ENCODE assay signal across 32 cellular contexts in genomic region chr10:88515235-88515634, GRCh38.
"Had no signal": no experiment of that assay in that cellular context is flagged by ENCODE, and none has a peak within 500 bp of the region (broad histone marks: within the 10 kb centered on the region; RNA-seq: fewer than 3 reads in every experiment).

No MANE protein-coding gene starts in this region.

- H3K4me1 ChIP-seq: ascending aorta, body of pancreas, breast epithelium, SJSA1 had no signal

- DNase-seq: activated CD4-positive, alpha-beta memory T cell treated with anti-CD3 and anti-CD28 coated beads for 36 hours; activated CD4-positive, alpha-beta T cell treated with anti-CD3 and anti-CD28 coated beads for 4 hours; activated CD4-positive, alpha-beta T cell treated with anti-CD3 and anti-CD28 coated beads, Interleukin-2, amount 50 U/mL, for 1 hour; activated CD8-positive, alpha-beta memory T cell treated with anti-CD3 and anti-CD28 coated beads, Interleukin-2, amount 50 U/mL, for 4 hours; activated gamma-delta T cell treated with Interleukin-2 at 50 U/mL for 16 hours; activated naive CD4-positive, alpha-beta T cell treated with anti-CD3 and anti-CD28 coated beads for 36 hours; activated naive CD8-positive, alpha-beta T cell treated with anti-CD3 and anti-CD28 coated beads, Interleukin-2, amount 50 U/mL, for 24 hours; activated T-cell treated with anti-CD3 and anti-CD28 coated beads for 4 hours; activated T-cell treated with anti-CD3 and anti-CD28 coated beads, Interleukin-2, amount 50 U/mL, for 4 hours; amygdala; body of pancreas; Karpas-422; NCI-H1105; NCI-H1417 treated with DMSO at 0.1 percent for 48 hours; NCI-H187 treated with DMSO at 0.1 percent for 48 hours; NCI-H2081; NCI-H2171 treated with DMSO at 0.1 percent for 48 hours; NCI-H226; NCI-H446 treated with DMSO at 0.1 percent for 48 hours; NCI-H524; SHP77; SK-N-SH had no signal

- H3K9me3 ChIP-seq: ascending aorta, body of pancreas, breast epithelium, SJSA1, SK-N-SH had no signal

- H3K27ac Mint-ChIP-seq: activated CD4-positive, alpha-beta memory T cell treated with anti-CD3 and anti-CD28 coated beads for 36 hours; activated naive CD4-positive, alpha-beta T cell treated with anti-CD3 and anti-CD28 coated beads for 36 hours; activated naive CD4-positive, alpha-beta T cell treated with anti-CD3 and anti-CD28 coated beads, Interleukin-2, amount 50 U/mL, for 72 hours; activated naive CD8-positive, alpha-beta T cell treated with anti-CD3 and anti-CD28 coated beads, Interleukin-2, amount 50 U/mL, for 24 hours; activated T-helper 1 cell treated with anti-CD3 and anti-CD28 coated beads, Interleukin-12 subunit alpha, Interleukin-12 subunit beta, Interleukin-2, Interleukin-4 antibody, amounts not matched to agents 30 ng/mL and 10 ng/mL and 1 ng/mL, durations not matched to agents 14 hours and 24 hours and 36 hours; T-helper 1 cell treated with Interleukin-12 subunit alpha and Interleukin-12 subunit beta and Interleukin-4 antibody, amounts not matched to agents 30 μg/mL and 1 μg/mL, for 36 hours; T-helper 2 cell treated with Interferon-gamma antibody and Interleukin-4, amounts not matched to agents 5 μg/mL and 100 μg/mL, for 36 hours; WTC11 had no signal

- H3K9ac ChIP-seq: SK-N-SH had no signal

- H3K36me3 ChIP-seq: ascending aorta, breast epithelium, SJSA1 had no signal

- H3K27ac ChIP-seq: ascending aorta, body of pancreas, breast epithelium, SJSA1 had no signal

- H3K9me3 Mint-ChIP-seq: activated CD4-positive, alpha-beta memory T cell treated with anti-CD3 and anti-CD28 coated beads for 36 hours; activated naive CD4-positive, alpha-beta T cell treated with anti-CD3 and anti-CD28 coated beads for 36 hours; activated T-cell treated with anti-CD3 and anti-CD28 coated beads, Interleukin-2, amount 50 U/mL, for 4 hours; activated T-helper 1 cell treated with anti-CD3 and anti-CD28 coated beads, Interleukin-12 subunit alpha, Interleukin-12 subunit beta, Interleukin-2, Interleukin-4 antibody, amounts not matched to agents 30 ng/mL and 10 ng/mL and 1 ng/mL, durations not matched to agents 14 hours and 24 hours and 36 hours; T-helper 1 cell treated with Interleukin-12 subunit alpha and Interleukin-12 subunit beta and Interleukin-4 antibody, amounts not matched to agents 30 μg/mL and 1 μg/mL, for 36 hours; T-helper 2 cell treated with Interferon-gamma antibody and Interleukin-4, amounts not matched to agents 5 μg/mL and 100 μg/mL, for 36 hours; WTC11 had no signal

- H3K36me3 Mint-ChIP-seq: activated CD4-positive, alpha-beta memory T cell treated with anti-CD3 and anti-CD28 coated beads for 36 hours; activated naive CD4-positive, alpha-beta T cell treated with anti-CD3 and anti-CD28 coated beads, Interleukin-2, amount 50 U/mL, for 72 hours; WTC11 had no signal

- H3K27me3 ChIP-seq: ascending aorta, body of pancreas, breast epithelium, SJSA1 had no signal

- H3K4me1 Mint-ChIP-seq: activated naive CD8-positive, alpha-beta T cell treated with anti-CD3 and anti-CD28 coated beads, Interleukin-2, amount 50 U/mL, for 24 hours; WTC11 had no signal

- H3K4me3 Mint-ChIP-seq: activated CD4-positive, alpha-beta memory T cell treated with anti-CD3 and anti-CD28 coated beads for 36 hours; activated naive CD4-positive, alpha-beta T cell treated with anti-CD3 and anti-CD28 coated beads for 36 hours; activated naive CD8-positive, alpha-beta T cell treated with anti-CD3 and anti-CD28 coated beads, Interleukin-2, amount 50 U/mL, for 24 hours; activated T-cell treated with anti-CD3 and anti-CD28 coated beads, Interleukin-2, amount 50 U/mL, for 4 hours; activated T-helper 1 cell treated with anti-CD3 and anti-CD28 coated beads, Interleukin-12 subunit alpha, Interleukin-12 subunit beta, Interleukin-2, Interleukin-4 antibody, amounts not matched to agents 30 ng/mL and 10 ng/mL and 1 ng/mL, durations not matched to agents 14 hours and 24 hours and 36 hours; T-helper 1 cell treated with Interleukin-12 subunit alpha and Interleukin-12 subunit beta and Interleukin-4 antibody, amounts not matched to agents 30 μg/mL and 1 μg/mL, for 36 hours; T-helper 2 cell treated with Interferon-gamma antibody and Interleukin-4, amounts not matched to agents 5 μg/mL and 100 μg/mL, for 36 hours; WTC11 had no signal

- H3K4me3 ChIP-seq: ascending aorta, body of pancreas, breast epithelium, SJSA1 had no signal

- H3K27me3 Mint-ChIP-seq: activated CD4-positive, alpha-beta memory T cell treated with anti-CD3 and anti-CD28 coated beads for 36 hours; activated naive CD8-positive, alpha-beta T cell treated with anti-CD3 and anti-CD28 coated beads, Interleukin-2, amount 50 U/mL, for 24 hours had no signal

- H3K4me2 ChIP-seq: SK-N-SH had no signal

- ATAC-seq: activated CD4-positive, CD25-positive, alpha-beta regulatory T cell treated with anti-CD3 and anti-CD28 coated beads, Interleukin-2, amount 50 U/mL, for 24 hours; activated naive CD4-positive, alpha-beta T cell treated with anti-CD3 and anti-CD28 coated beads, Interleukin-2, amount 50 U/mL, for 72 hours; activated naive CD8-positive, alpha-beta T cell treated with anti-CD3 and anti-CD28 coated beads, Interleukin-2, amount 50 U/mL, for 24 hours; activated T-cell treated with anti-CD3 and anti-CD28 coated beads, Interleukin-2, amount 50 U/mL, for 4 hours; body of pancreas; Panc1; WTC11 had no signal
